Comparison of ENCODE assay signal across 8 cellular contexts in the genomic region with DNA sequence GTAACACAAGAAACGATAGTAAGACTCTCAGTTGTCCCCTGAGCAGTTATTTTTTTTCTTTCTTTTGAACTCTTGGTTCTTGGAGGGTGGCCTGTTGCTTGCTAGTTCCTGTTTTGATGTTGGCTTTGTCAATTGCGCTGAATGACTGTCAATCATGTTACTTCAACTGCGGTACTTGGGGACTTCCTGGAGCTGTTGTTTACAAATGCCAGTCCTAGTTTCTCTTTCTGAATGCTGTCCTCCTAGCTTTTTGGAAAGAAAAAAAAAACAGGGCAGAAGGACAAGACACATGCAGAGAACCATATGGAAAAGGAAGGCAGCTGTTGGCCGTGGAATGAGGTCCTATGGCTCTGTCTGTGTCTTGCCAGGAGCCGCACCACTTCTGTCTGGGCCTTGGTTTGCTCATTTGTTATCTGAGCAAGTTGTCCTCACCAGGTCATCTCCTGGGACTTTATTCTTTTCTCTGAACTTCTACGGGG.
A peak's percentile ranks its signal among the peaks of the same experiment; 100 is the strongest.
DNase-seq lines count a peak whose midpoint lies in the region; ATAC-seq and TF ChIP-seq lines count a peak whose summit lies in the region.

No MANE protein-coding gene starts in this region.

- peak; percentile 58 for DNase-seq in activated CD8-positive, alpha-beta memory T cell treated with anti-CD3 and anti-CD28 coated beads for 24 hours
- DNase-seq in activated CD8-positive, alpha-beta memory T cell treated with anti-CD3 and anti-CD28 coated beads, Interleukin-2, amount 50 U/mL, for 4 hours, result no peak
- DNase-seq in cardiac fibroblast (ENCODE audit: low read depth in 2 of 2) (peak; percentile 11), NCI-H2227 (lab: John Stamatoyannopoulos, UW; ENCODE audit: unreplicated experiment) (no peak), SW480 (ENCODE audit: low spot score) (no peak)

- H3K9me3 ChIP-seq in OCI-LY3 (ENCODE audit: insufficient read depth, low read length) (no peaks in the 10 kb centered on the region), muscle layer of colon (ENCODE audit: low read length) (no peaks in the 10 kb centered on the region)

- no peaks in the 10 kb centered on the region for H4K20me1 ChIP-seq in OCI-LY3 (ENCODE audit: insufficient read depth, low read length)

- H3K27ac ChIP-seq in OCI-LY3 (ENCODE audit: low read length), result peak overlapping the region; percentile 98
- peak overlapping the region; percentile 35 for H3K27ac ChIP-seq in muscle layer of colon (ENCODE audit: low read depth, low read length)

- peak overlapping the region; percentile 36; the same call in 1 of the 2 replicates for H2AFZ ChIP-seq in OCI-LY3 (ENCODE audit: low read depth, low read length)

- H3K27me3 ChIP-seq in OCI-LY3 (ENCODE audit: low read depth, low read length) (no peaks in the 10 kb centered on the region), muscle layer of colon (ENCODE audit: control insufficient read depth in 1 of 2, insufficient read depth in 2 of 2, low read length in 2 of 2) (no peaks in the 10 kb centered on the region)

- H3K9ac ChIP-seq in OCI-LY3 (ENCODE audit: low read length) (peak overlapping the region; percentile 54), muscle layer of colon (ENCODE audit: low read length) (no peak overlapping the region)

- TF ChIP-seq CTCF in OCI-LY3 (IDR thresholded peaks at IDR 0.05; ENCODE audit: low read depth, low read length) (no peak), cardiac fibroblast (IDR thresholded peaks at IDR 0.05; ENCODE audit: low read depth, low read length) (no peak)

- H3K79me2 ChIP-seq in OCI-LY3 (ENCODE audit: low read length), result no peaks in the 10 kb centered on the region

- peak; percentile 63 for ATAC-seq in HG02938 (IDR thresholded peaks at IDR 0.05; ENCODE audit: unreplicated experiment)

- H3K4me3 ChIP-seq in OCI-LY3 (ENCODE audit: low read length) (peak overlapping the region; percentile 47), cardiac fibroblast (replicated peaks in 1 of 2; ENCODE audit: low read depth in 2 of 2, low read length in 2 of 2) (no peak overlapping the region), muscle layer of colon (ENCODE audit: low read depth in 1 of 2, low read length in 2 of 2) (peak overlapping the region in 1 of 2 donors; percentile 6)

- H3K36me3 ChIP-seq in OCI-LY3 (replicated peaks; ENCODE audit: low read depth, low read length) (no peaks in the 10 kb centered on the region), muscle layer of colon (ENCODE audit: insufficient read depth, low read length) (no peaks in the 10 kb centered on the region)

- H3K4me2 ChIP-seq in OCI-LY3 (ENCODE audit: low read length), result peak overlapping the region; percentile 82

- H3K4me1 ChIP-seq in OCI-LY3 (ENCODE audit: low read length) (peaks cover 94% of the 10 kb centered on the region), muscle layer of colon (ENCODE audit: insufficient read depth, low read length) (peaks cover 27% of the 10 kb centered on the region)

Comparison
In these comparisons a context has a peak if more than half of its experiments do, and no peak if none do; other contexts are left out.
1. DNase-seq: peak in activated CD8-positive, alpha-beta memory T cell treated with anti-CD3 and anti-CD28 coated beads for 24 hours (single experiment) and cardiac fibroblast (2 of 2); none in activated CD8-positive, alpha-beta memory T cell treated with anti-CD3 and anti-CD28 coated beads, Interleukin-2, amount 50 U/mL, for 4 hours (single experiment), NCI-H2227 (single experiment) and SW480 (single experiment).